Comparison of ENCODE assay signal across 15 cellular contexts in genomic region chr3:46955157-46955556, GRCh38. TPM values are rescaled to one million over a fixed set of nuclear protein-coding genes. Genes with fewer than 3 reads are reported as not detected.
DNase-seq lines count a peak whose midpoint lies in the region; FAIRE-seq and TF ChIP-seq lines count a peak whose summit lies in the region.
"Had no signal": no experiment of that assay in that cellular context is flagged by ENCODE, and none has a peak within 500 bp of the region (broad histone marks: within the 10 kb centered on the region; RNA-seq: fewer than 3 reads in every experiment).

No MANE protein-coding gene starts in this region.

- TF ChIP-seq POLR2A in Peyer's patch (IDR thresholded peaks at IDR 0.05), result no peak

- TF ChIP-seq CTCF in Peyer's patch (IDR thresholded peaks at IDR 0.05), result no peak
- TF ChIP-seq CTCF in glutamatergic neuron (IDR thresholded peaks at IDR 0.05; ENCODE audit: partially characterized antibody, unreplicated experiment), result no peak

- no peaks in the 10 kb centered on the region for H3K27me3 ChIP-seq in Peyer's patch
- no peaks in the 10 kb centered on the region for H3K27me3 ChIP-seq in thymus (ENCODE audit: control insufficient read depth, insufficient read depth)
- no peaks in the 10 kb centered on the region for H3K27me3 ChIP-seq in small intestine (ENCODE audit: control insufficient read depth in 2 of 2, insufficient read depth in 2 of 2, low read length in 2 of 2)

- CTCF ChIA-PET in activated naive CD4-positive, alpha-beta T cell treated with anti-CD3 and anti-CD28 coated beads for 36 hours (lab: Charles Lee), result interaction anchor here (1.5 kb wide), 1 partner anchor 12 kb away, joined by 3 read pairs; no protein-coding TSS in a partner anchor

- peaks cover 10% of the 10 kb centered on the region for H3K36me3 Mint-ChIP-seq in activated naive CD4-positive, alpha-beta T cell treated with anti-CD3 and anti-CD28 coated beads for 36 hours (ENCODE audit: low read depth)
- no peaks in the 10 kb centered on the region for H3K36me3 Mint-ChIP-seq in glutamatergic neuron (ENCODE audit: unreplicated experiment)

- WGBS in thymus, result 93% methylated on average over 5 of the region's 5 CpGs
- 82 to 88% (median 84%) methylated on average over 5 of the region's 5 CpGs for WGBS in small intestine, 3 donors

- H3K27ac ChIP-seq in Peyer's patch (peak overlapping the region in 3 of 4 donors; percentile 2 to 23 (median 8)), thymus (ENCODE audit: low read depth) (peak overlapping the region; percentile 12), small intestine (ENCODE audit: low read depth in 1 of 2, low read length in 1 of 2) (peak overlapping the region in 1 of 2 donors; percentile 48)

- peak overlapping the region; percentile 83 for H3K27ac Mint-ChIP-seq in activated naive CD4-positive, alpha-beta T cell treated with anti-CD3 and anti-CD28 coated beads for 36 hours
- peak overlapping the region; percentile 69 for H3K27ac Mint-ChIP-seq in glutamatergic neuron (ENCODE audit: unreplicated experiment)

- H3K27me3 Mint-ChIP-seq in activated naive CD4-positive, alpha-beta T cell treated with anti-CD3 and anti-CD28 coated beads for 36 hours (ENCODE audit: low read depth), result no peaks in the 10 kb centered on the region
- H3K27me3 Mint-ChIP-seq in glutamatergic neuron (ENCODE audit: unreplicated experiment), result peaks cover 4% of the 10 kb centered on the region

- no peak for DNase-seq in activated naive CD4-positive, alpha-beta T cell treated with anti-CD3 and anti-CD28 coated beads for 36 hours
- no peak for DNase-seq in activated naive CD4-positive, alpha-beta T cell treated with anti-CD3 and anti-CD28 coated beads, Interleukin-2, amount 50 U/mL, for 16 hours
- DNase-seq in Peyer's patch, result peak in 1 of 3 donors; percentile 19
- no peak for DNase-seq in glutamatergic neuron
- no peak for DNase-seq in NCI-H510A (lab: John Stamatoyannopoulos, UW)
- DNase-seq in small intestine, result no peak
- no peak for DNase-seq in globus pallidus (ENCODE audit: low spot score)
- DNase-seq: anterior cingulate cortex; effector CD4-positive, alpha-beta T cell; EL; foreskin melanocyte; GOT3; NCI-H2171 had no signal

- peaks cover 9 to 91% (median 20%) of the 10 kb centered on the region in 4 donors for H3K4me1 ChIP-seq in Peyer's patch
- peaks cover 67% of the 10 kb centered on the region for H3K4me1 ChIP-seq in thymus (ENCODE audit: control insufficient read depth, insufficient read depth, low read length)
- H3K4me1 ChIP-seq in small intestine (ENCODE audit: control insufficient read depth in 2 of 2, insufficient read depth in 1 of 2, low read depth in 1 of 2, low read length in 1 of 2), result peaks cover 25 to 51% of the 10 kb centered on the region in 2 donors

- FAIRE-seq in small intestine (lab: Jason Lieb, UNC), result no peak
- FAIRE-seq: keratinocyte had no signal

- H3K9me3 Mint-ChIP-seq in activated naive CD4-positive, alpha-beta T cell treated with anti-CD3 and anti-CD28 coated beads for 36 hours, result no peaks in the 10 kb centered on the region
- H3K9me3 Mint-ChIP-seq in glutamatergic neuron (ENCODE audit: unreplicated experiment), result peaks cover 6% of the 10 kb centered on the region

- H3K4me1 Mint-ChIP-seq in activated naive CD4-positive, alpha-beta T cell treated with anti-CD3 and anti-CD28 coated beads for 36 hours (ENCODE audit: low read depth), result peaks cover 84% of the 10 kb centered on the region
- peaks cover 37% of the 10 kb centered on the region for H3K4me1 Mint-ChIP-seq in glutamatergic neuron (ENCODE audit: low read depth, unreplicated experiment)

- H3K9me3 ChIP-seq in Peyer's patch, result no peaks in the 10 kb centered on the region
- H3K9me3 ChIP-seq in thymus (ENCODE audit: control insufficient read depth), result no peaks in the 10 kb centered on the region
- H3K9me3 ChIP-seq in small intestine (ENCODE audit: control insufficient read depth, low read depth), result no peaks in the 10 kb centered on the region

- H3K36me3 ChIP-seq in Peyer's patch (no peaks in the 10 kb centered on the region), thymus (ENCODE audit: control insufficient read depth, insufficient read depth) (peaks cover 8% of the 10 kb centered on the region), small intestine (ENCODE audit: control insufficient read depth in 2 of 2, insufficient read depth in 2 of 2, low read length in 2 of 2) (no peaks in the 10 kb centered on the region)

- intact Hi-C loops in activated naive CD4-positive, alpha-beta T cell treated with anti-CD3 and anti-CD28 coated beads for 36 hours (cut with micrococcal nuclease), result no loop called here

- H3K4me3 Mint-ChIP-seq in activated naive CD4-positive, alpha-beta T cell treated with anti-CD3 and anti-CD28 coated beads for 36 hours, result peak overlapping the region; percentile 5
- no peak overlapping the region for H3K4me3 Mint-ChIP-seq in glutamatergic neuron (ENCODE audit: unreplicated experiment)

- H3K4me3 ChIP-seq in Peyer's patch (no peak overlapping the region), thymus (ENCODE audit: low read length) (no peak overlapping the region), small intestine (ENCODE audit: low read depth in 1 of 2, low read length in 2 of 2) (no peak overlapping the region)

RNA-seq across cellular contexts. Expression of gene CCDC12, which starts 21.4 kb away (rescaled TPM):
- total RNA-seq in activated naive CD4-positive, alpha-beta T cell treated with anti-CD3 and anti-CD28 coated beads for 36 hours, result 10 to 100 TPM; 37.6 to 43.0 TPM
- total RNA-seq in Peyer's patch (10 to 100 TPM; 41.7 to 90.0 (median 59.2) TPM), glutamatergic neuron (ENCODE audit: unreplicated experiment) (41.4 TPM)
- polyA plus RNA-seq in thymus (83.9 TPM), small intestine (10 to 100 TPM; 73.3 to 84.5 (median 78.6) TPM)

RNA-seq across cellular contexts. Expression of gene NBEAL2, which starts 24.3 kb away (rescaled TPM):
- 10 to 100 TPM; 85.0 to 92.4 TPM for total RNA-seq in activated naive CD4-positive, alpha-beta T cell treated with anti-CD3 and anti-CD28 coated beads for 36 hours
- total RNA-seq in Peyer's patch (100 to 1,000 TPM; 111 to 304 (median 229) TPM), glutamatergic neuron (ENCODE audit: unreplicated experiment) (38.0 TPM)
- polyA plus RNA-seq in thymus (83.6 TPM), small intestine (10 to 100 TPM; 32.7 to 55.9 (median 50.5) TPM)
